Comparison of ENCODE assay signal across 15 cellular contexts in genomic region chr4:6938758-6939201, GRCh38. TPM values are rescaled to one million over a fixed set of nuclear protein-coding genes. Genes with fewer than 3 reads are reported as not detected.
DNase-seq lines count a peak whose midpoint lies in the region; ATAC-seq and TF ChIP-seq lines count a peak whose summit lies in the region.
"Had no signal": no experiment of that assay in that cellular context is flagged by ENCODE, and none has a peak within 500 bp of the region (broad histone marks: within the 10 kb centered on the region; RNA-seq: fewer than 3 reads in every experiment).

No MANE protein-coding gene starts in this region.

- peak overlapping the region; percentile 31 to 64 (median 58) for H3K27ac ChIP-seq in sigmoid colon
- no peak overlapping the region for H3K27ac ChIP-seq in osteoblast (ENCODE audit: low read depth, low read length)
- H3K27ac ChIP-seq: KMS-11 had no signal

- CTCF ChIA-PET in WTC11 (lab: Charles Lee) = interaction anchor here (1.4 kb wide), 2 partner anchors 34 to 36 kb away, joined by 4 to 6 read pairs; no protein-coding TSS in a partner anchor

- TF ChIP-seq CTCF in WTC11 (IDR thresholded peaks at IDR 0.05) (no peak), sigmoid colon (IDR thresholded peaks at IDR 0.05) (no peak), osteoblast (IDR thresholded peaks at IDR 0.05; ENCODE audit: extremely low read depth, low read depth, low read length) (no peak)

- H3K9me3 ChIP-seq in sigmoid colon (no peaks in the 10 kb centered on the region), osteoblast (ENCODE audit: low read depth, low read length) (no peaks in the 10 kb centered on the region)
- H3K9me3 ChIP-seq: gastrocnemius medialis had no signal

- H3K27ac Mint-ChIP-seq in WTC11 = peak overlapping the region; percentile 59; the same call in 1 of the 2 replicates
- peak overlapping the region in 5 of 6 donors; percentile 28 to 95 (median 83) for H3K27ac Mint-ChIP-seq in immature natural killer cell
- H3K27ac Mint-ChIP-seq: activated naive CD8-positive, alpha-beta T cell treated with anti-CD3 and anti-CD28 coated beads for 36 hours had no signal

- H3K4me1 ChIP-seq in sigmoid colon (peaks cover 0 to 24% (median 19%) of the 10 kb centered on the region in 4 donors), osteoblast (ENCODE audit: insufficient read depth, low read length) (peaks cover 19% of the 10 kb centered on the region)

- no peak overlapping the region for H3K4me3 Mint-ChIP-seq in WTC11
- peak overlapping the region; percentile 51 to 80 (median 68) for H3K4me3 Mint-ChIP-seq in immature natural killer cell
- H3K4me3 Mint-ChIP-seq: activated naive CD8-positive, alpha-beta T cell treated with anti-CD3 and anti-CD28 coated beads for 36 hours had no signal

- peaks cover 3% of the 10 kb centered on the region for H4K20me1 ChIP-seq in osteoblast (ENCODE audit: insufficient read depth, low read length)

- H3K36me3 Mint-ChIP-seq in WTC11 (peaks cover 3% of the 10 kb centered on the region), immature natural killer cell (peaks cover 7 to 24% (median 16%) of the 10 kb centered on the region in 3 donors)

- 73 to 85% methylated on average over 16 of the region's 16 CpGs for WGBS in sigmoid colon, 2 donors

- no peaks in the 10 kb centered on the region for H3K9me3 Mint-ChIP-seq in WTC11
- no peaks in the 10 kb centered on the region for H3K9me3 Mint-ChIP-seq in immature natural killer cell
- H3K9me3 Mint-ChIP-seq: activated naive CD8-positive, alpha-beta T cell treated with anti-CD3 and anti-CD28 coated beads for 36 hours had no signal

- peak; percentile 89 for DNase-seq in CD1c-positive myeloid dendritic cell (ENCODE audit: extremely low spot score)
- DNase-seq in WTC11 (ENCODE audit: low spot score) = no peak
- DNase-seq in immature natural killer cell = no peak
- DNase-seq in sigmoid colon = no peak
- no peak for DNase-seq in SW 1271 (lab: John Stamatoyannopoulos, UW)
- no peak for DNase-seq in osteoblast (ENCODE audit: insufficient read length, low spot score, missing footprints)
- DNase-seq in NCI-H187 (lab: John Stamatoyannopoulos, UW) = no peak
- DNase-seq: activated CD8-positive, alpha-beta memory T cell treated with anti-CD3 and anti-CD28 coated beads, Interleukin-2, amount 50 U/mL, for 48 hours; activated naive CD8-positive, alpha-beta T cell treated with anti-CD3 and anti-CD28 coated beads for 36 hours; DMS53; NCI-H1436 treated with DMSO at 0.1 percent for 48 hours; stimulated activated CD4-positive, alpha-beta T cell treated with anti-CD3 and anti-CD28 coated beads, Interleukin-4, amount 100 ng/mL, for 1 hour had no signal

- ATAC-seq in WTC11 (no peak), HG03108 (IDR thresholded peaks at IDR 0.05; ENCODE audit: unreplicated experiment) (no peak)

- no peak for TF ChIP-seq EP300 in sigmoid colon (IDR thresholded peaks at IDR 0.05)

- intact Hi-C loops in sigmoid colon (cut with DNase I) = no loop called here

- H3K79me2 ChIP-seq in osteoblast (ENCODE audit: insufficient read depth, low read length) = peaks cover 7% of the 10 kb centered on the region

- no peak overlapping the region for H3K4me2 ChIP-seq in osteoblast (ENCODE audit: insufficient read depth, low read length)
- H3K4me2 ChIP-seq: KMS-11 had no signal

- no peaks in the 10 kb centered on the region for H3K36me3 ChIP-seq in sigmoid colon
- H3K36me3 ChIP-seq in osteoblast (ENCODE audit: insufficient read depth, low read length) = no peaks in the 10 kb centered on the region
- H3K36me3 ChIP-seq: gastrocnemius medialis had no signal

- H3K27me3 Mint-ChIP-seq in WTC11 (ENCODE audit: low read depth) (no peaks in the 10 kb centered on the region), immature natural killer cell (ENCODE audit: low read depth in 3 of 3) (peaks cover 3 to 7% (median 3%) of the 10 kb centered on the region in 3 donors)
- H3K27me3 Mint-ChIP-seq: activated naive CD8-positive, alpha-beta T cell treated with anti-CD3 and anti-CD28 coated beads for 36 hours had no signal

- POLR2A ChIA-PET in WTC11 (lab: Charles Lee) = no interaction called here

- no peaks in the 10 kb centered on the region for H3K27me3 ChIP-seq in sigmoid colon
- no peaks in the 10 kb centered on the region for H3K27me3 ChIP-seq in osteoblast (ENCODE audit: insufficient read depth, low read length)
- H3K27me3 ChIP-seq: gastrocnemius medialis had no signal

- H2AFZ ChIP-seq in osteoblast (ENCODE audit: low read length) = no peak overlapping the region

- H3K4me1 Mint-ChIP-seq in WTC11 = peaks cover 57% of the 10 kb centered on the region
- peaks cover 72 to 73% of the 10 kb centered on the region in 2 donors for H3K4me1 Mint-ChIP-seq in immature natural killer cell

- H3K4me3 ChIP-seq in sigmoid colon = no peak overlapping the region
- H3K4me3 ChIP-seq in osteoblast (ENCODE audit: insufficient read depth, low read length) = no peak overlapping the region
- H3K4me3 ChIP-seq: gastrocnemius medialis had no signal

- TF ChIP-seq POLR2A in sigmoid colon (IDR thresholded peaks at IDR 0.05) = no peak

TF ChIP-seq in WTC11, 78 proteins besides CTCF, POLR2A, EP300 and RAD21:
- TF ChIP-seq GTF2I (CRISPR knock-in tag; conservative IDR thresholded peaks at IDR 0.05) = no peak
- no peak for TF ChIP-seq EMX1 (CRISPR knock-in tag; IDR thresholded peaks at IDR 0.05)
- TF ChIP-seq NFYB (CRISPR knock-in tag; conservative IDR thresholded peaks at IDR 0.05; ENCODE audit: low read depth) = no peak
- TF ChIP-seq MXD4 (CRISPR knock-in tag; IDR thresholded peaks at IDR 0.05; ENCODE audit: borderline replicate concordance) = no peak
- TF ChIP-seq NFE2L1 (CRISPR knock-in tag; IDR thresholded peaks at IDR 0.05) = no peak
- TF ChIP-seq TCF7 (CRISPR knock-in tag; IDR thresholded peaks at IDR 0.05; ENCODE audit: low read depth) = no peak
- no peak for TF ChIP-seq IRF1 (CRISPR knock-in tag; IDR thresholded peaks at IDR 0.05)
- TF ChIP-seq ZNF219 (CRISPR knock-in tag; IDR thresholded peaks at IDR 0.05; ENCODE audit: borderline replicate concordance) = no peak
- TF ChIP-seq ZNF317 (CRISPR knock-in tag; IDR thresholded peaks at IDR 0.05; ENCODE audit: borderline replicate concordance, low read depth) = no peak
- no peak for TF ChIP-seq RELA (CRISPR knock-in tag; IDR thresholded peaks at IDR 0.05; ENCODE audit: borderline replicate concordance)
- no peak for TF ChIP-seq SP1 (CRISPR knock-in tag; conservative IDR thresholded peaks at IDR 0.05)
- TF ChIP-seq, protein P1, sequence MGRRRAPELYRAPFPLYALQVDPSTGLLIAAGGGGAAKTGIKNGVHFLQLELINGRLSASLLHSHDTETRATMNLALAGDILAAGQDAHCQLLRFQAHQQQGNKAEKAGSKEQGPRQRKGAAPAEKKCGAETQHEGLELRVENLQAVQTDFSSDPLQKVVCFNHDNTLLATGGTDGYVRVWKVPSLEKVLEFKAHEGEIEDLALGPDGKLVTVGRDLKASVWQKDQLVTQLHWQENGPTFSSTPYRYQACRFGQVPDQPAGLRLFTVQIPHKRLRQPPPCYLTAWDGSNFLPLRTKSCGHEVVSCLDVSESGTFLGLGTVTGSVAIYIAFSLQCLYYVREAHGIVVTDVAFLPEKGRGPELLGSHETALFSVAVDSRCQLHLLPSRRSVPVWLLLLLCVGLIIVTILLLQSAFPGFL (CRISPR knock-in tag; IDR thresholded peaks at IDR 0.05; ENCODE audit: borderline replicate concordance) = no peak
- TF ChIP-seq NR3C1 (CRISPR knock-in tag; conservative IDR thresholded peaks at IDR 0.05; ENCODE audit: low read depth) = no peak
- no peak for TF ChIP-seq ZNF671 (CRISPR knock-in tag; IDR thresholded peaks at IDR 0.05)
- TF ChIP-seq CBFB (CRISPR knock-in tag; IDR thresholded peaks at IDR 0.05; ENCODE audit: low read depth) = no peak
- TF ChIP-seq PRRX2 (CRISPR knock-in tag; IDR thresholded peaks at IDR 0.05) = no peak
- TF ChIP-seq ZNF396 (CRISPR knock-in tag; IDR thresholded peaks at IDR 0.05; ENCODE audit: borderline replicate concordance) = no peak

RNA-seq across cellular contexts. Expression of gene TBC1D14, which starts 29.2 kb away (rescaled TPM):
- total RNA-seq in WTC11 (2021) (42.4 to 45.1 TPM (median 43.4 TPM) in 3 replicates), sigmoid colon (10 to 100 TPM; 26.3 to 46.4 (median 32.6) TPM), osteoblast (39.4 and 42.1 TPM in 2 replicates)
- polyA plus RNA-seq in immature natural killer cell (10 to 100 TPM; 25.6 to 39.8 (median 26.6) TPM), sigmoid colon (10 to 100 TPM; 19.2 to 38.5 (median 22.2) TPM)
